ENCODE assay signal across 8 cellular contexts in genomic region chr11:63670738-63671321, GRCh38. TPM values are rescaled to one million over a fixed set of nuclear protein-coding genes. Genes with fewer than 3 reads are reported as not detected.
DNase-seq lines count a peak whose midpoint lies in the region; ATAC-seq, FAIRE-seq and TF ChIP-seq lines count a peak whose summit lies in the region.

No MANE protein-coding gene starts in this region.

- no peak for FAIRE-seq in frontal cortex (lab: Jason Lieb, UNC)
- FAIRE-seq in H54 (lab: Jason Lieb, UNC) = no peak

- peak; percentile 56 for TF ChIP-seq CTCF in neural progenitor cell (IDR thresholded peaks at IDR 0.05)

- peaks cover 17% of the 10 kb centered on the region for H4K20me1 ChIP-seq in neural progenitor cell (ENCODE audit: low read depth)

- peaks cover 4% of the 10 kb centered on the region for H3K27me3 Mint-ChIP-seq in neural progenitor cell (ENCODE audit: insufficient read depth, low read depth)

- peaks cover 20% of the 10 kb centered on the region for H3F3A ChIP-seq in neural progenitor cell (ENCODE audit: low read depth)

- no peak overlapping the region for H3K9ac ChIP-seq in neural progenitor cell

- ATAC-seq in GM18511 (IDR thresholded peaks at IDR 0.05; ENCODE audit: unreplicated experiment) (peak; percentile 44), HG03064 (IDR thresholded peaks at IDR 0.05; ENCODE audit: low read depth, unreplicated experiment) (peak; percentile 30)

- no peaks in the 10 kb centered on the region for H3K27me3 ChIP-seq in neural progenitor cell

- no peaks in the 10 kb centered on the region for H3K9me3 ChIP-seq in neural progenitor cell (ENCODE audit: low read depth)

- H3K4me1 ChIP-seq in neural progenitor cell = peaks cover 7% of the 10 kb centered on the region

- no peaks in the 10 kb centered on the region for H3K36me3 ChIP-seq in neural progenitor cell

- peak overlapping the region; percentile 79 for H3K4me2 ChIP-seq in neural progenitor cell

- peaks cover 9% of the 10 kb centered on the region for H3K4me1 Mint-ChIP-seq in neural progenitor cell

- H3K4me3 Mint-ChIP-seq in neural progenitor cell = peak overlapping the region; percentile 81

- peaks cover 4% of the 10 kb centered on the region for H3K36me3 Mint-ChIP-seq in neural progenitor cell

- no peak overlapping the region for H3K27ac Mint-ChIP-seq in neural progenitor cell

- no peak; the same call in 1 of the 2 replicates for TF ChIP-seq POLR2A in H54 (IDR thresholded peaks at IDR 0.05; ENCODE audit: low read depth, low read length)

- H3K4me3 ChIP-seq in neural progenitor cell = peak overlapping the region; percentile 58

- H3K79me2 ChIP-seq in neural progenitor cell (ENCODE audit: low read depth) = peaks cover 48% of the 10 kb centered on the region

- no peaks in the 10 kb centered on the region for H3K9me3 Mint-ChIP-seq in neural progenitor cell

- DNase-seq in AML-193 (lab: John Stamatoyannopoulos, UW) = peak; percentile 27 to 36
- peak; percentile 22 for DNase-seq in NOMO-1 treated with dmso at 0.1 percent for 144 hours (lab: John Stamatoyannopoulos, UW; ENCODE audit: unreplicated experiment)
- peak; percentile 28 for DNase-seq in activated gamma-delta T cell treated with Interleukin-2 at 50 U/mL for 16 hours
- DNase-seq in frontal cortex (ENCODE audit: low spot score in 2 of 2) = peak; percentile 70 to 76
- peak; percentile 74 for DNase-seq in neural progenitor cell (ENCODE audit: low spot score)
- DNase-seq in H54 (ENCODE audit: insufficient read length, low spot score) = no peak

- no peak overlapping the region for H3K27ac ChIP-seq in neural progenitor cell

- peak overlapping the region; percentile 77 for H2AFZ ChIP-seq in neural progenitor cell (replicated peaks)

RNA-seq across cellular contexts. Expression of gene ATL3, which starts 0.3 kb away (rescaled TPM):
- 21.6 TPM for total RNA-seq in frontal cortex
- total RNA-seq in neural progenitor cell (ENCODE audit: low replicate concordance) = 18.5 and 19.5 TPM in 2 replicates

RNA-seq across cellular contexts. Expression of gene RTN3, which starts 10.5 kb away (rescaled TPM):
- total RNA-seq in frontal cortex = 239 TPM
- total RNA-seq in neural progenitor cell (ENCODE audit: low replicate concordance) = 279 and 281 TPM in 2 replicates

RNA-seq across cellular contexts. Expression of gene PLAAT3, which starts 56.6 kb away (rescaled TPM):
- total RNA-seq in frontal cortex = 2.4 TPM
- 4.6 and 8.0 TPM in 2 replicates for total RNA-seq in neural progenitor cell (ENCODE audit: low replicate concordance)
